23 cellular contexts compared by ENCODE assay signal in genomic region chr1:176391621-176392020, GRCh38.
"Had no signal": no experiment of that assay in that cellular context is flagged by ENCODE, and none has a peak within 500 bp of the region (broad histone marks: within the 10 kb centered on the region; RNA-seq: fewer than 3 reads in every experiment).

No MANE protein-coding gene starts in this region.

- H3K27me3 ChIP-seq: MG63, SJCRH30 had no signal

- DNase-seq: IMR-90, Karpas-422, KG1, MG63, NCI-H1092, NCI-H1105 treated with DMSO at 0.1 percent for 48 hours, NCI-H1417 treated with DMSO at 0.1 percent for 48 hours, NCI-H146, NCI-H187, NCI-H2029, NCI-H2081 treated with DMSO at 0.1 percent for 48 hours, NCI-H2171, NCI-H226, NCI-H446, NCI-H510A, NCI-H524 treated with DMSO at 0.1 percent for 48 hours, NCI-H69, NCI-H774, RPMI8226, SHP77 treated with DMSO at 0.1 percent for 48 hours, SJCRH30 had no signal

- H3K9me3 ChIP-seq: MG63, SJCRH30 had no signal

- H3K4me1 ChIP-seq: SJCRH30 had no signal

- ATAC-seq: HepG2, SK-N-SH treated with all-trans-retinoic acid at 6 μM for 48 hours had no signal

- H3K27ac ChIP-seq: SJCRH30 had no signal

- H3K4me3 ChIP-seq: MG63, SJCRH30 had no signal

- H3K36me3 ChIP-seq: MG63, SJCRH30 had no signal
